ENCODE assay signal across 18 cellular contexts in genomic region chr6:138678168-138678567, GRCh38.
"Had no signal": no experiment of that assay in that cellular context is flagged by ENCODE, and none has a peak within 500 bp of the region (broad histone marks: within the 10 kb centered on the region; RNA-seq: fewer than 3 reads in every experiment).

No MANE protein-coding gene starts in this region.

- DNase-seq: stimulated activated CD4-positive, alpha-beta T cell treated with anti-CD3 and anti-CD28 coated beads, Interleukin-2, amount 100 ng/mL, for 48 hours; stimulated activated CD4-positive, alpha-beta T cell treated with anti-CD3 and anti-CD28 coated beads, Interleukin-4, amount 100 ng/mL, for 1 hour; stimulated activated CD4-positive, alpha-beta T cell treated with anti-CD3 and anti-CD28 coated beads, Interleukin-4, amount 100 ng/mL, for 24 hours; stimulated activated CD4-positive, alpha-beta T cell treated with anti-CD3 and anti-CD28 coated beads, Interleukin-4, amount 100 ng/mL, for 4 hours; stimulated activated CD8-positive, alpha-beta memory T cell treated with anti-CD3 and anti-CD28 coated beads, Interleukin-4, amount 100 ng/mL, for 48 hours; stimulated activated naive B cell treated with anti-CD40 and anti-IgM and Interleukin-4, amounts not matched to agents 10 μg/mL and 1 μg/mL and 100 μg/mL, for 72 hours; stimulated activated naive CD4-positive, alpha-beta T cell; stimulated activated naive CD4-positive, alpha-beta T cell treated with Interleukin-2 at 50 U/mL for 16 hours; stimulated activated naive CD8-positive, alpha-beta T cell treated with anti-CD3 and anti-CD28 coated beads, Interleukin-15, amount 100 ng/mL, for 72 hours; stimulated activated naive CD8-positive, alpha-beta T cell treated with anti-CD3 and anti-CD28 coated beads, Interleukin-15, Interleukin-2, amounts not matched to agents 100 U/mL and 50 U/mL, for 24 hours; stomach; testis; tibial artery; transverse colon; trophoblast cell; upper lobe of left lung; upper lobe of right lung; uterus had no signal
